14 cellular contexts compared by ENCODE assay signal in genomic region chr21:37636152-37636860, GRCh38.
DNase-seq lines count a peak whose midpoint lies in the region; ATAC-seq, FAIRE-seq and TF ChIP-seq lines count a peak whose summit lies in the region.
"Had no signal": no experiment of that assay in that cellular context is flagged by ENCODE, and none has a peak within 500 bp of the region (broad histone marks: within the 10 kb centered on the region; RNA-seq: fewer than 3 reads in every experiment).

No MANE protein-coding gene starts in this region.

- H3K9me3 Mint-ChIP-seq in astrocyte (ENCODE audit: unreplicated experiment): peaks cover 3% of the 10 kb centered on the region
- H3K9me3 Mint-ChIP-seq in activated T-helper 17 cell treated with anti-CD3 and anti-CD28 coated beads, Interleukin-2, amount 50 U/mL, for 72 hours: no peaks in the 10 kb centered on the region

- H3K27ac Mint-ChIP-seq in astrocyte (ENCODE audit: unreplicated experiment): peak overlapping the region; percentile 88
- H3K27ac Mint-ChIP-seq in activated T-helper 17 cell treated with anti-CD3 and anti-CD28 coated beads, Interleukin-2, amount 50 U/mL, for 72 hours: no peak overlapping the region

- H3K27me3 Mint-ChIP-seq in astrocyte (ENCODE audit: low read depth, unreplicated experiment): no peaks in the 10 kb centered on the region
- H3K27me3 Mint-ChIP-seq in activated T-helper 17 cell treated with anti-CD3 and anti-CD28 coated beads, Interleukin-2, amount 50 U/mL, for 72 hours: peaks cover 33% of the 10 kb centered on the region

- H2AFZ ChIP-seq in GM23248 (peak overlapping the region; percentile 37), astrocyte (ENCODE audit: low read depth, low read length) (peak overlapping the region; percentile 29)

- WGBS in GM23248 (ENCODE audit: low coverage in 1 of 2, low lambda C conversion rate in 2 of 2, missing lambda C conversion rate in 2 of 2), 2 experiments: 69 to 71% methylated on average over 8 of the region's 8 CpGs
- WGBS in gastroesophageal sphincter (ENCODE audit: low coverage in 1 of 2), 2 donors: 68% methylated on average over 5 of the region's 8 CpGs; no CpG with 5 or more reads in 1 of the 2 donors
- WGBS in suprapubic skin: 49% methylated on average over 8 of the region's 8 CpGs

- H3K4me3 ChIP-seq in GM23248: no peak overlapping the region
- no peak overlapping the region for H3K4me3 ChIP-seq in astrocyte (ENCODE audit: insufficient read depth, low read depth, low read length)
- no peak overlapping the region for H3K4me3 ChIP-seq in gastroesophageal sphincter
- H3K4me3 ChIP-seq in suprapubic skin: no peak overlapping the region
- no peak overlapping the region for H3K4me3 ChIP-seq in BE2C (ENCODE audit: low read depth, low read length)
- H3K4me3 ChIP-seq: pancreas, thyroid gland had no signal

- peaks cover 13% of the 10 kb centered on the region; the same call in 1 of the 2 replicates for H3F3A ChIP-seq in GM23248 (ENCODE audit: insufficient read depth)

- H3K4me1 ChIP-seq in GM23248 (ENCODE audit: insufficient read depth) (peaks cover 15% of the 10 kb centered on the region), astrocyte (ENCODE audit: insufficient read depth, low read length) (peaks cover 12% of the 10 kb centered on the region), gastroesophageal sphincter (no peaks in the 10 kb centered on the region), suprapubic skin (peaks cover 5% of the 10 kb centered on the region), BE2C (no peaks in the 10 kb centered on the region)
- H3K4me1 ChIP-seq: pancreas had no signal

- H3K27ac ChIP-seq in GM23248: peak overlapping the region; percentile 67
- H3K27ac ChIP-seq in astrocyte (ENCODE audit: low read depth, low read length): peak overlapping the region; percentile 79
- no peak overlapping the region for H3K27ac ChIP-seq in gastroesophageal sphincter
- H3K27ac ChIP-seq in suprapubic skin: no peak overlapping the region
- H3K27ac ChIP-seq: HL-60, pancreas, thyroid gland had no signal

- peaks cover 20% of the 10 kb centered on the region for H3K4me1 Mint-ChIP-seq in astrocyte (ENCODE audit: low read depth, unreplicated experiment)
- H3K4me1 Mint-ChIP-seq in activated T-helper 17 cell treated with anti-CD3 and anti-CD28 coated beads, Interleukin-2, amount 50 U/mL, for 72 hours: peaks cover 4% of the 10 kb centered on the region

- no peaks in the 10 kb centered on the region for H3K36me3 Mint-ChIP-seq in astrocyte (ENCODE audit: low read depth, unreplicated experiment)
- no peaks in the 10 kb centered on the region for H3K36me3 Mint-ChIP-seq in activated T-helper 17 cell treated with anti-CD3 and anti-CD28 coated beads, Interleukin-2, amount 50 U/mL, for 72 hours (ENCODE audit: low read depth)

- in situ Hi-C loops in GM23248 (cut with MboI): no loop called here

- no peak for TF ChIP-seq POLR2A in gastroesophageal sphincter (IDR thresholded peaks at IDR 0.05)
- no peak for TF ChIP-seq POLR2A in suprapubic skin (IDR thresholded peaks at IDR 0.05)

- no peaks in the 10 kb centered on the region for H3K9me2 ChIP-seq in GM23248 (ENCODE audit: insufficient read depth)

- DNase-seq in GM23248 (peak; percentile 86), astrocyte (ENCODE audit: low read depth) (peak; percentile 66), suprapubic skin (ENCODE audit: low spot score in 2 of 2) (no peak), BE2C (no peak), posterior vena cava (ENCODE audit: low spot score) (no peak), NCI-H345 treated with DMSO at 0.1 percent for 48 hours (lab: John Stamatoyannopoulos, UW; ENCODE audit: unreplicated experiment) (no peak)
- DNase-seq: activated CD4-positive, alpha-beta T cell treated with anti-CD3 and anti-CD28 coated beads, Interleukin-2, amount 50 U/mL, for 48 hours; DMS153; NCI-H1105 treated with DMSO at 0.1 percent for 48 hours; pancreas; thyroid gland had no signal

- FAIRE-seq in astrocyte (lab: Jason Lieb, UNC): peak; percentile 78
- FAIRE-seq: pancreas had no signal

- TF ChIP-seq EP300 in gastroesophageal sphincter (IDR thresholded peaks at IDR 0.05) (no peak), suprapubic skin (IDR thresholded peaks at IDR 0.05) (peak; percentile 29)

- H3K4me2 ChIP-seq in GM23248 (ENCODE audit: unreplicated experiment): peak overlapping the region; percentile 63
- H3K4me2 ChIP-seq in astrocyte (ENCODE audit: low read length): peak overlapping the region; percentile 66

- H3K9ac ChIP-seq in GM23248: peak overlapping the region; percentile 34
- peak overlapping the region; percentile 61 for H3K9ac ChIP-seq in astrocyte (ENCODE audit: low read length)

- intact Hi-C loops in posterior vena cava (cut with DNase I): no loop called here

- no peaks in the 10 kb centered on the region for H3K79me2 ChIP-seq in GM23248 (ENCODE audit: insufficient read depth)
- H3K79me2 ChIP-seq in astrocyte (ENCODE audit: insufficient read depth, low read length): no peaks in the 10 kb centered on the region

- TF ChIP-seq CTCF in astrocyte (IDR thresholded peaks at IDR 0.05; ENCODE audit: insufficient read depth, low read depth, low read length) (no peak), gastroesophageal sphincter (IDR thresholded peaks at IDR 0.05) (no peak), suprapubic skin (IDR thresholded peaks at IDR 0.05) (no peak), BE2C (IDR thresholded peaks at IDR 0.05; ENCODE audit: low read depth, low read length) (no peak)

- H4K20me1 ChIP-seq in GM23248 (ENCODE audit: insufficient read depth) (no peaks in the 10 kb centered on the region), astrocyte (ENCODE audit: insufficient read depth, low read length) (no peaks in the 10 kb centered on the region)

- H3K27me3 ChIP-seq in GM23248 (replicated peaks; ENCODE audit: insufficient read depth) (0 out of 2 replicates have a peak, but pooled peaks cover 8% of the 10 kb centered on the region), astrocyte (ENCODE audit: insufficient read depth, low read length) (peaks cover 5% of the 10 kb centered on the region), gastroesophageal sphincter (no peaks in the 10 kb centered on the region), suprapubic skin (peaks cover 2% of the 10 kb centered on the region), BE2C (peaks cover 12% of the 10 kb centered on the region)
- H3K27me3 ChIP-seq: pancreas, thyroid gland had no signal

- H3K9me3 ChIP-seq in GM23248 (ENCODE audit: low read depth) (peaks cover 9% of the 10 kb centered on the region), astrocyte (ENCODE audit: insufficient read depth, low read depth, low read length) (no peaks in the 10 kb centered on the region), gastroesophageal sphincter (peaks cover 0 to 2% (median 0%) of the 10 kb centered on the region in 3 donors), suprapubic skin (no peaks in the 10 kb centered on the region), BE2C (no peaks in the 10 kb centered on the region)
- H3K9me3 ChIP-seq: pancreas, thyroid gland had no signal

- no peak overlapping the region for H3K4me3 Mint-ChIP-seq in astrocyte (ENCODE audit: unreplicated experiment)
- no peak overlapping the region for H3K4me3 Mint-ChIP-seq in activated T-helper 17 cell treated with anti-CD3 and anti-CD28 coated beads, Interleukin-2, amount 50 U/mL, for 72 hours

- ATAC-seq in gastroesophageal sphincter: peak; percentile 68
- ATAC-seq in activated T-helper 17 cell treated with anti-CD3 and anti-CD28 coated beads, Interleukin-2, amount 50 U/mL, for 72 hours (replicated peaks): no peak

- no peaks in the 10 kb centered on the region for H3K36me3 ChIP-seq in GM23248 (ENCODE audit: low read depth)
- H3K36me3 ChIP-seq in astrocyte (ENCODE audit: insufficient read depth, low read length): no peaks in the 10 kb centered on the region
- no peaks in the 10 kb centered on the region for H3K36me3 ChIP-seq in gastroesophageal sphincter
- H3K36me3 ChIP-seq in suprapubic skin: no peaks in the 10 kb centered on the region
- no peaks in the 10 kb centered on the region for H3K36me3 ChIP-seq in BE2C
- H3K36me3 ChIP-seq: pancreas, thyroid gland had no signal

Comparison
In these comparisons a context has a peak if more than half of its experiments do, and no peak if none do; other contexts are left out.
1. DNase-seq: peak in GM23248 (single experiment) and astrocyte (single experiment); none in suprapubic skin (0 of 2), BE2C (single experiment), posterior vena cava (single experiment) and NCI-H345 treated with DMSO at 0.1 percent for 48 hours (single experiment).
2. H3K27ac ChIP-seq: peak in GM23248 (single experiment) and astrocyte (single experiment); none in gastroesophageal sphincter (0 of 4) and suprapubic skin (single experiment).